Comparison of ENCODE assay signal across 23 cellular contexts in the genomic region with DNA sequence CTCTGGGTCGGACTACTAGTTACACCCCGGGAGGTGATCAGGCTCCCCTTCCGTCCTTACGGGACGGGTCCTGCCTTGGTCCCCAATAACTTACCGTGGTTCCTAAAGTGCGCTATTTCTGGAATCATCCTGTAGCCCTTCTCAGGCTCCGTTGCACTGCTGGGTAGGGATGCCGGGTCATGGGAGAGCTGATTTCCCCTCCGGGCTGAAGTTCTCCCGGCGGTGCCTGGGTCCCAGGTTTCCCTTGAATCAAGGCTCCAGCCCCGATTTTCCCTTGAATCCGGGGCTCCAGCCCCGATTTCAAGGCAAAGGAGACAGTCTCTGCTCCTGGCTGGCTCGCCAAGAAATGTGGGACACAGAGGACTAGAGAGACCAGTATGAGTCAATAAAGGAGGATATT.
"Had no signal": no experiment of that assay in that cellular context is flagged by ENCODE, and none has a peak within 500 bp of the region (broad histone marks: within the 10 kb centered on the region; RNA-seq: fewer than 3 reads in every experiment).

No MANE protein-coding gene starts in this region.

- ATAC-seq: gastroesophageal sphincter; natural killer cell treated with Interleukin-12 subunit alpha and Interleukin-12 subunit beta and Interleukin-15 and Interleukin-18, amount 100 ng/mL, for 72 hours; stimulated activated effector memory CD8-positive, alpha-beta T cell treated with anti-CD3 and anti-CD28 coated beads, Interleukin-12 subunit alpha, Interleukin-12 subunit beta, amount 100 ng/mL, for 72 hours; stimulated activated naive CD8-positive, alpha-beta T cell treated with anti-CD3 and anti-CD28 coated beads, Interleukin-15, Interleukin-2, amounts not matched to agents 100 U/mL and 50 U/mL, for 24 hours had no signal

- H3K4me1 Mint-ChIP-seq: memory B cell; neural progenitor cell; stimulated activated effector memory CD8-positive, alpha-beta T cell treated with anti-CD3 and anti-CD28 coated beads, Interleukin-12 subunit alpha, Interleukin-12 subunit beta, amount 100 ng/mL, for 72 hours had no signal

- DNase-seq: cerebellar nuclear complex; dermis blood vessel endothelial cell; esophagus squamous epithelium; foreskin fibroblast; glutamatergic neuron; immature natural killer cell; kidney; left cardiac atrium; left ventricle myocardium inferior; lower lobe of right lung; midbrain; nucleus accumbens; stimulated activated CD4-positive, alpha-beta T cell treated with anti-CD3 and anti-CD28 coated beads, Interleukin-2, amount 100 ng/mL, for 48 hours; stimulated activated naive CD8-positive, alpha-beta T cell treated with anti-CD3 and anti-CD28 coated beads, Interleukin-15, Interleukin-2, amounts not matched to agents 100 U/mL and 50 U/mL, for 24 hours; transverse colon had no signal

- H3K27ac Mint-ChIP-seq: immature natural killer cell; memory B cell; natural killer cell treated with Interleukin-12 subunit alpha and Interleukin-12 subunit beta and Interleukin-15 and Interleukin-18, amount 100 ng/mL, for 72 hours; neural progenitor cell; stimulated activated effector memory CD8-positive, alpha-beta T cell treated with anti-CD3 and anti-CD28 coated beads, Interleukin-12 subunit alpha, Interleukin-12 subunit beta, amount 100 ng/mL, for 72 hours had no signal

- H3K27me3 Mint-ChIP-seq: memory B cell; natural killer cell treated with Interleukin-12 subunit alpha and Interleukin-12 subunit beta and Interleukin-15 and Interleukin-18, amount 100 ng/mL, for 72 hours had no signal

- H3K36me3 ChIP-seq: esophagus squamous epithelium, gastroesophageal sphincter, left ventricle myocardium inferior, lower lobe of right lung, right atrium auricular region, suprapubic skin had no signal

- H3K4me3 Mint-ChIP-seq: memory B cell; natural killer cell treated with Interleukin-12 subunit alpha and Interleukin-12 subunit beta and Interleukin-15 and Interleukin-18, amount 100 ng/mL, for 72 hours; neural progenitor cell; stimulated activated effector memory CD8-positive, alpha-beta T cell treated with anti-CD3 and anti-CD28 coated beads, Interleukin-12 subunit alpha, Interleukin-12 subunit beta, amount 100 ng/mL, for 72 hours had no signal

- H3K27me3 ChIP-seq: esophagus squamous epithelium, gastroesophageal sphincter, neural progenitor cell, right atrium auricular region, suprapubic skin, transverse colon had no signal

- H3K36me3 Mint-ChIP-seq: stimulated activated effector memory CD8-positive, alpha-beta T cell treated with anti-CD3 and anti-CD28 coated beads, Interleukin-12 subunit alpha, Interleukin-12 subunit beta, amount 100 ng/mL, for 72 hours had no signal

- H3K27ac ChIP-seq: gastroesophageal sphincter, neural progenitor cell, suprapubic skin, transverse colon had no signal

- H3K4me3 ChIP-seq: gastroesophageal sphincter, left ventricle myocardium inferior, lower lobe of right lung, neural progenitor cell, right atrium auricular region, smooth muscle cell, suprapubic skin, transverse colon had no signal

- H3K4me1 ChIP-seq: esophagus squamous epithelium, gastroesophageal sphincter, left ventricle myocardium inferior, lower lobe of right lung, neural progenitor cell, right atrium auricular region, suprapubic skin, transverse colon had no signal

- H3K9me3 ChIP-seq: gastroesophageal sphincter, lower lobe of right lung, right atrium auricular region had no signal
